ENCODE assay signal across 11 cellular contexts in the genomic region with DNA sequence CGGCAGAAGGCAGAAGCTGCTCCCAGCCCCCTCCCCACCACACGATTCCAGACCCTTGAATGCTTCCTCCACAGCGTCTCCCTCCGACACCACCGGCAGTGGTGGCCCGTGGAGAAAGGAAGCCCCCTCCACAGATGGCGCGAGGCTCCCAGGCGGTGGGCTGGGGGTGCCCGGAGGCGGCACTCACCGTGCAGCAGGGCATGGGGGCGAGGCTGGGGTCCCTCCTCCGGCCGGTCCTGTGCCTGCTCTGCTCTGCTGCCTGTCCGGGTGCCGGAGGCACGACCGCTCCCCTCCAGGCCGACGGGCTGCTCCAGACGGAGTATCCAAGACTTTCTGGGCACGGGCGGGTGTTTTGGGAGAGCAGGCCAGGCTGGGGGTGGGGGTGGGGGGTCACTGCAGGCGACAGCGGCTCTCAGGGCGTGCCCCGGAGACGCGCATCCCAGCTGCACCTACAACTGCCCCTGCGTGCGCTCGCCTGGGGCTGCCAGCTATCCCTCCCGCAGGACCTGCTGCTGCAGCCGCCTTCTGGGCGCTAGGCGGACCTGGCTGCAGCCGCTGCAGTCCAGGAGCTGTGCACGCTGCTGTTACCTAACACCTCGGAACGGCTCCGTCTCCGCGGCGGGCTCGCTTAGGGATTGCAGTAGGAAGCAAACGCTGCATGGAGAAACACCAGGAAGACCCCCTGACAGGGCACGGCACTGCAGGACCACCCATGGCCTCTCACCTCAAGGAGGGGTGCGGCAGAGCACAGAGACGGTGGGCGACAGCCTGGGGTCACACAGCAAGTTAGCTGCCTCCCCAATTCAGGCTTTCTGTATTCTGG. TPM values are rescaled to one million over a fixed set of nuclear protein-coding genes. Genes with fewer than 3 reads are reported as not detected.
DNase-seq lines count a peak whose midpoint lies in the region; ATAC-seq and TF ChIP-seq lines count a peak whose summit lies in the region.
"Had no signal": no experiment of that assay in that cellular context is flagged by ENCODE, and none has a peak within 500 bp of the region (broad histone marks: within the 10 kb centered on the region; RNA-seq: fewer than 3 reads in every experiment).

No MANE protein-coding gene starts in this region.

- peaks cover 45% of the 10 kb centered on the region for H3K27me3 Mint-ChIP-seq in endodermal cell (ENCODE audit: insufficient read depth)
- peaks cover 10% of the 10 kb centered on the region for H3K27me3 Mint-ChIP-seq in activated naive CD8-positive, alpha-beta T cell treated with anti-CD3 and anti-CD28 coated beads for 36 hours
- peaks cover 25% of the 10 kb centered on the region for H3K27me3 Mint-ChIP-seq in CD4-positive, alpha-beta T cell

- H3K9ac ChIP-seq in GM23248 (no peak overlapping the region), endodermal cell (ENCODE audit: extremely low read depth, low read length, poor library complexity, severe bottlenecking) (no peak overlapping the region), neural cell (ENCODE audit: low read length) (peak overlapping the region; percentile 18)

- intact Hi-C loops in CD4-positive, alpha-beta T cell (cut with DNase I, micrococcal nuclease), result no loop called here

- peak; percentile 49 for TF ChIP-seq CTCF in endodermal cell (conservative IDR thresholded peaks at IDR 0.05)
- no peak for TF ChIP-seq CTCF in neural cell (IDR thresholded peaks at IDR 0.05; ENCODE audit: poor library complexity, severe bottlenecking)
- no peak for TF ChIP-seq CTCF in CD4-positive, alpha-beta T cell (IDR thresholded peaks at IDR 0.05)

- H3K36me3 Mint-ChIP-seq in endodermal cell (ENCODE audit: low read depth), result no peaks in the 10 kb centered on the region
- no peaks in the 10 kb centered on the region for H3K36me3 Mint-ChIP-seq in activated naive CD8-positive, alpha-beta T cell treated with anti-CD3 and anti-CD28 coated beads for 36 hours
- no peaks in the 10 kb centered on the region for H3K36me3 Mint-ChIP-seq in CD4-positive, alpha-beta T cell (ENCODE audit: low read depth)

- CTCF ChIA-PET in CD4-positive, alpha-beta T cell (lab: Charles Lee), result no interaction called here

- in situ Hi-C loops in GM23248 (cut with MboI), result no loop called here

- H3K9me3 ChIP-seq in GM23248 (ENCODE audit: low read depth) (no peaks in the 10 kb centered on the region), endodermal cell (ENCODE audit: control insufficient read depth, low read length) (no peaks in the 10 kb centered on the region), neural cell (ENCODE audit: low read length) (no peaks in the 10 kb centered on the region)
- no peaks in the 10 kb centered on the region for H3K9me3 ChIP-seq in CD4-positive, alpha-beta T cell (ENCODE audit: control insufficient read depth, low read length)
- H3K9me3 ChIP-seq: heart right ventricle had no signal

- H3K27ac ChIP-seq in GM23248, result no peak overlapping the region
- no peak overlapping the region for H3K27ac ChIP-seq in endodermal cell (ENCODE audit: low read depth, low read length)
- no peak overlapping the region for H3K27ac ChIP-seq in neural cell (ENCODE audit: low read length)
- H3K27ac ChIP-seq in CD4-positive, alpha-beta T cell (ENCODE audit: low read depth, low read length), result no peak overlapping the region
- H3K27ac ChIP-seq: heart right ventricle had no signal

- H3K4me1 ChIP-seq in GM23248 (ENCODE audit: insufficient read depth) (no peaks in the 10 kb centered on the region), endodermal cell (ENCODE audit: control insufficient read depth, insufficient read depth, low read length) (peaks cover 3% of the 10 kb centered on the region)

- no peak for ATAC-seq in CD4-positive, alpha-beta T cell (ENCODE audit: poor library complexity)

- no peak overlapping the region for H2AFZ ChIP-seq in GM23248
- H2AFZ ChIP-seq in neural cell (ENCODE audit: low read depth, low read length), result no peak overlapping the region

- no peak for TF ChIP-seq RAD21 in neural cell (conservative IDR thresholded peaks at IDR 0.05)

- DNase-seq in GM23248, result peak; percentile 43
- peak; percentile 38 for DNase-seq in NCI-H1105 (lab: John Stamatoyannopoulos, UW)
- peak; percentile 78 for DNase-seq in endodermal cell
- no peak for DNase-seq in 8988T
- no peak for DNase-seq in activated naive CD8-positive, alpha-beta T cell treated with anti-CD3 and anti-CD28 coated beads for 36 hours
- no peak for DNase-seq in CD4-positive, alpha-beta T cell
- no peak for DNase-seq in stimulated activated CD4-positive, alpha-beta T cell treated with anti-CD3 and anti-CD28 coated beads, Interleukin-4, amount 100 ng/mL, for 24 hours
- DNase-seq: heart right ventricle had no signal

- H3K79me2 ChIP-seq in GM23248 (ENCODE audit: insufficient read depth) (no peaks in the 10 kb centered on the region), neural cell (replicated peaks; ENCODE audit: insufficient read depth, low read length) (no peaks in the 10 kb centered on the region)

- WGBS in GM23248 (ENCODE audit: low coverage in 1 of 2, low lambda C conversion rate in 2 of 2, missing lambda C conversion rate in 2 of 2), 2 experiments, result 4 to 8% methylated on average over 29 to 50 of the region's 51 CpGs
- 7% methylated on average over 21 to 51 of the region's 51 CpGs for WGBS in endodermal cell (ENCODE audit: insufficient coverage in 1 of 2, insufficient read length in 1 of 2), 2 experiments

- no peaks in the 10 kb centered on the region for H3K9me2 ChIP-seq in GM23248 (ENCODE audit: insufficient read depth)
- H3K9me2 ChIP-seq in neural cell (ENCODE audit: insufficient read depth, low read length), result no peaks in the 10 kb centered on the region

- no peaks in the 10 kb centered on the region for H3K4me1 Mint-ChIP-seq in endodermal cell
- H3K4me1 Mint-ChIP-seq in activated naive CD8-positive, alpha-beta T cell treated with anti-CD3 and anti-CD28 coated beads for 36 hours, result peaks cover 3% of the 10 kb centered on the region
- H3K4me1 Mint-ChIP-seq in CD4-positive, alpha-beta T cell (ENCODE audit: low read depth), result no peaks in the 10 kb centered on the region

- no peak for TF ChIP-seq EP300 in neural cell (conservative IDR thresholded peaks at IDR 0.05; ENCODE audit: poor library complexity, severe bottlenecking)

- POLR2A ChIA-PET in CD4-positive, alpha-beta T cell (lab: Charles Lee), result no interaction called here

- H3K27me3 ChIP-seq in GM23248 (replicated peaks; ENCODE audit: insufficient read depth) (peaks cover 24% of the 10 kb centered on the region), endodermal cell (ENCODE audit: control insufficient read depth, insufficient read depth, low read length, poor library complexity, severe bottlenecking) (peaks cover 87% of the 10 kb centered on the region), neural cell (ENCODE audit: insufficient read depth, low read depth, low read length) (peaks cover 25% of the 10 kb centered on the region)
- H3K27me3 ChIP-seq in CD4-positive, alpha-beta T cell (ENCODE audit: control insufficient read depth, insufficient read depth, low read length), result peaks cover 23% of the 10 kb centered on the region

- no peaks in the 10 kb centered on the region for H3K36me3 ChIP-seq in GM23248 (ENCODE audit: low read depth)
- H3K36me3 ChIP-seq in endodermal cell (ENCODE audit: control insufficient read depth, insufficient read depth, low read length), result no peaks in the 10 kb centered on the region
- no peaks in the 10 kb centered on the region for H3K36me3 ChIP-seq in neural cell (ENCODE audit: insufficient read depth, low read length)
- H3K36me3 ChIP-seq: heart right ventricle had no signal

- H3K4me2 ChIP-seq in GM23248 (ENCODE audit: unreplicated experiment) (no peak overlapping the region), neural cell (ENCODE audit: low read length) (no peak overlapping the region)

- H3K9me3 Mint-ChIP-seq in endodermal cell, result no peaks in the 10 kb centered on the region
- no peaks in the 10 kb centered on the region for H3K9me3 Mint-ChIP-seq in activated naive CD8-positive, alpha-beta T cell treated with anti-CD3 and anti-CD28 coated beads for 36 hours
- H3K9me3 Mint-ChIP-seq in CD4-positive, alpha-beta T cell, result no peaks in the 10 kb centered on the region
- H3K9me3 Mint-ChIP-seq: dendritic cell treated with granulocyte-macrophage colony-stimulating factor and Interleukin-4, amounts not matched to agents 40 ng/mL and 50 ng/mL, for 4 days had no signal

- no peak overlapping the region for H3K4me3 Mint-ChIP-seq in endodermal cell
- H3K4me3 Mint-ChIP-seq in activated naive CD8-positive, alpha-beta T cell treated with anti-CD3 and anti-CD28 coated beads for 36 hours, result no peak overlapping the region
- H3K4me3 Mint-ChIP-seq in CD4-positive, alpha-beta T cell, result no peak overlapping the region
- H3K4me3 Mint-ChIP-seq: dendritic cell treated with granulocyte-macrophage colony-stimulating factor and Interleukin-4, amounts not matched to agents 40 ng/mL and 50 ng/mL, for 4 days had no signal

- H4K20me1 ChIP-seq in GM23248 (ENCODE audit: insufficient read depth) (no peaks in the 10 kb centered on the region), neural cell (ENCODE audit: insufficient read depth) (no peaks in the 10 kb centered on the region)

- H3F3A ChIP-seq in GM23248 (ENCODE audit: insufficient read depth) (no peaks in the 10 kb centered on the region), neural cell (ENCODE audit: insufficient read depth, low read length, poor library complexity, severe bottlenecking) (no peaks in the 10 kb centered on the region)

- H3K27ac Mint-ChIP-seq in endodermal cell, result no peak overlapping the region
- no peak overlapping the region for H3K27ac Mint-ChIP-seq in activated naive CD8-positive, alpha-beta T cell treated with anti-CD3 and anti-CD28 coated beads for 36 hours
- H3K27ac Mint-ChIP-seq in CD4-positive, alpha-beta T cell, result no peak overlapping the region
- H3K27ac Mint-ChIP-seq: dendritic cell treated with granulocyte-macrophage colony-stimulating factor and Interleukin-4, amounts not matched to agents 40 ng/mL and 50 ng/mL, for 4 days had no signal

- no peak overlapping the region for H3K4me3 ChIP-seq in GM23248
- peak overlapping the region; percentile 41 for H3K4me3 ChIP-seq in endodermal cell (ENCODE audit: low read length)
- peak overlapping the region; percentile 59 for H3K4me3 ChIP-seq in neural cell (ENCODE audit: low read length)

RNA-seq across cellular contexts. Expression of gene MRGPRG, which starts 15.2 kb away (rescaled TPM):
- not detected in 2 replicates for total RNA-seq in GM23248 (2014; rRNA removed; shearing (Covaris generic))
- polyA plus RNA-seq in GM23248 (2016; fragmentation: Nextera tagmentation; extraction: Ambion mirVana) (not detected in 2 replicates), neural cell (not detected in 2 replicates)
- not detected for total RNA-seq in endodermal cell
- not detected for polyA plus RNA-seq in endodermal cell (2013, experiment 1 of 2)
- polyA plus RNA-seq in endodermal cell (2013, experiment 2 of 2), result not detected
- not detected in 2 replicates for polyA minus RNA-seq in neural cell
- total RNA-seq in activated naive CD8-positive, alpha-beta T cell treated with anti-CD3 and anti-CD28 coated beads for 36 hours, result not detected
- not detected for total RNA-seq in CD4-positive, alpha-beta T cell
- total RNA-seq: heart right ventricle, pulmonary artery endothelial cell had no signal
- polyA plus RNA-seq: heart right ventricle had no signal

RNA-seq across cellular contexts. Expression of gene MRGPRE, which starts 28.8 kb away (rescaled TPM):
- not detected in 2 replicates for total RNA-seq in GM23248 (2014; rRNA removed; shearing (Covaris generic))
- polyA plus RNA-seq in GM23248 (2016; fragmentation: Nextera tagmentation; extraction: Ambion mirVana) (not detected in 2 replicates), neural cell (0.28 TPM in 1 of 2 replicates, not detected in the other)
- not detected for total RNA-seq in endodermal cell
- not detected for polyA plus RNA-seq in endodermal cell (2013, experiment 1 of 2)
- not detected for polyA plus RNA-seq in endodermal cell (2013, experiment 2 of 2)
- 0.93 TPM in 1 of 2 replicates, not detected in the other for polyA minus RNA-seq in neural cell
- not detected for total RNA-seq in activated naive CD8-positive, alpha-beta T cell treated with anti-CD3 and anti-CD28 coated beads for 36 hours
- not detected for total RNA-seq in CD4-positive, alpha-beta T cell
- total RNA-seq: pulmonary artery endothelial cell had no signal
- polyA plus RNA-seq: heart right ventricle had no signal

RNA-seq across cellular contexts. Expression of gene OSBPL5, which starts 38.3 kb away (rescaled TPM):
- total RNA-seq in GM23248 (2014; rRNA removed; shearing (Covaris generic)), result 47.6 and 57.6 TPM in 2 replicates
- polyA plus RNA-seq in GM23248 (2016; fragmentation: Nextera tagmentation; extraction: Ambion mirVana) (25.3 and 27.9 TPM in 2 replicates), neural cell (49.1 and 82.5 TPM in 2 replicates)
- 1 to 10 TPM; 1.2 to 4.8 TPM for total RNA-seq in endodermal cell
- polyA plus RNA-seq in endodermal cell (2013, experiment 1 of 2), result 15.4 TPM
- 16.4 TPM for polyA plus RNA-seq in endodermal cell (2013, experiment 2 of 2)
- polyA minus RNA-seq in neural cell, result 49.8 and 51.9 TPM in 2 replicates
- 1 to 10 TPM; 6.6 to 7.3 TPM for total RNA-seq in activated naive CD8-positive, alpha-beta T cell treated with anti-CD3 and anti-CD28 coated beads for 36 hours
- total RNA-seq in CD4-positive, alpha-beta T cell, result 1 to 10 TPM; 6.7 to 9.1 TPM

Comparison
In these comparisons a context has a peak if more than half of its experiments do, and no peak if none do; other contexts are left out.
1. DNase-seq: peak in GM23248 (single experiment), NCI-H1105 (single experiment) and endodermal cell (single experiment); none in 8988T (single experiment), activated naive CD8-positive, alpha-beta T cell treated with anti-CD3 and anti-CD28 coated beads for 36 hours (single experiment), CD4-positive, alpha-beta T cell (0 of 10) and stimulated activated CD4-positive, alpha-beta T cell treated with anti-CD3 and anti-CD28 coated beads, Interleukin-4, amount 100 ng/mL, for 24 hours (single experiment).